In the genomic region with DNA sequence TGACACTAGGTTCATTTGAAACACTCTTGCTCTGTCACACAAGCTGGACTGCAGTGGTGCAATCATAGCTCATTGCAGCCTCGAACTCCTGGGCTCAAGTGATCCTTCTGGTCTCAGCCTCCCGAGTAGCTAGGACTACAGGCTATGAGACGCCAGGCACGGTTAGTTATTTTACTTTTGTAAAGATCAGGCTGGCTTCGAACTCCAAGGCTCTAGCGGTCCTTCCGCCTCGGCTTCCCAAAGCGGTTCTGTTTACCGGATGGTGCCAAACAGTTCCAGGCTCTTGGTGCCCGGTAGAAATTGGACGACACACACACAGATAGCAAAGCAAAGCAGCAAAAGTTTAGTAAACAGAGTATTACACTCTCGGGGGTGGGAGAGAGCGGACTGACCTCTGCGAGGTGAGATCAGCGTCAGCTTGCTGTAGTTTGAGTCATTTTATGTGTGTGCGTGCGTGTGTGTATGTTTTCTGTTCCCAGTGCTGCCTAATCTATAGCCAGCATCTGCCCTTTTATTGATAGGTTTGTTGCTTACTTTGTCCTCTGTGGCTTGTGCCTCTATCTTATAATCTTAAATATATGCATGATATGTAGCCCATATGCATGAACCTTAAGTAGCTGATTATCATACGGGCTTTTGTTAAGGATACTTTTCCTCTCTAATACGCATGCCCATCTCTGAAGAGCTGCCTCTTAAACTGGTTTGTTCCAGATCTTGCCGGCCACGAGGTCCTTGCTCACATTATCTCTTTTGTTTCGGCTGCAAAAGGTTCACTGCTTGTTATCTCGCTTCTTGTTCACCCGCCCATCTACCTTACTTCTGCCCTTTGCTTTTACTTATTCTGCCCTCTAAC, we compare ENCODE assay signal across 1 cellular context.
A peak's percentile ranks its signal among the peaks of the same experiment; 100 is the strongest.
TF ChIP-seq lines count a peak whose summit lies in the region.

No MANE protein-coding gene starts in this region.

TF ChIP-seq in K562, 482 proteins besides CTCF, POLR2A, EP300 and RAD21 (continued from another document and continues in another):
- TF ChIP-seq CXXC5 (CRISPR knock-in tag; IDR thresholded peaks at IDR 0.05) (peak; percentile 80), SAFB2 (IDR thresholded peaks at IDR 0.05; ENCODE audit: borderline replicate concordance, low read depth, low read length, severe bottlenecking) (no peak), CAMTA2 (CRISPR knock-in tag; conservative IDR thresholded peaks at IDR 0.05) (no peak), ZNF76 (CRISPR knock-in tag; IDR thresholded peaks at IDR 0.05; ENCODE audit: borderline replicate concordance) (no peak), PTRF (tag; IDR thresholded peaks at IDR 0.05) (no peak), CBX2 (IDR thresholded peaks at IDR 0.05; ENCODE audit: insufficient read depth, low read length, poor library complexity, severe bottlenecking) (no peak), SMAD1 (IDR thresholded peaks at IDR 0.05; ENCODE audit: low read depth, low read length, partially characterized antibody) (peak; percentile 54), GABPB1 (CRISPR knock-in tag; IDR thresholded peaks at IDR 0.05) (peak; percentile 65), NELFE (IDR thresholded peaks at IDR 0.05; ENCODE audit: insufficient read depth, insufficient read length) (no peak), MECOM (CRISPR knock-in tag; IDR thresholded peaks at IDR 0.05) (peak; percentile 56; the same call in 1 of the 2 replicates), ZNF124 (CRISPR knock-in tag; IDR thresholded peaks at IDR 0.05) (no peak), ZBED1 (IDR thresholded peaks at IDR 0.05) (0 out of 2 replicates have a peak, but pooled peaks have one; percentile 75), STAT5B (CRISPR knock-in tag; IDR thresholded peaks at IDR 0.05) (no peak), CBX5 (IDR thresholded peaks at IDR 0.05; ENCODE audit: borderline replicate concordance, low read depth) (no peak), ATF7 (IDR thresholded peaks at IDR 0.05) (peak; percentile 90), CBFA2T2 (conservative IDR thresholded peaks at IDR 0.05) (peak; percentile 61), FOS (IDR thresholded peaks at IDR 0.05; ENCODE audit: extremely low read depth, insufficient read length) (no peak), TAL1 (IDR thresholded peaks at IDR 0.05) (peak; percentile 66), GABPB2 (CRISPR knock-in tag; conservative IDR thresholded peaks at IDR 0.05) (peak; percentile 86; the same call in 1 of the 2 replicates), CHD4 (IDR thresholded peaks at IDR 0.05; ENCODE audit: insufficient read depth, insufficient replicate concordance, low read depth, low read length, poor library complexity, severe bottlenecking) (no peak), XRCC4 (IDR thresholded peaks at IDR 0.05; ENCODE audit: extremely low read depth, insufficient read depth, insufficient read length) (no peak), OTX1 (CRISPR knock-in tag; IDR thresholded peaks at IDR 0.05) (peak; percentile 97), KDM4B (IDR thresholded peaks at IDR 0.05; ENCODE audit: borderline replicate concordance in 2 of 2, low read depth in 1 of 2) (no peak), COPS2 (conservative IDR thresholded peaks at IDR 0.05) (no peak), LEF1 (IDR thresholded peaks at IDR 0.05) (peak; percentile 95), HOXB6 (CRISPR knock-in tag; IDR thresholded peaks at IDR 0.05; ENCODE audit: borderline replicate concordance) (0 out of 2 replicates have a peak, but pooled peaks have one; percentile 48), JUNB (CRISPR knock-in tag; conservative IDR thresholded peaks at IDR 0.05) (no peak), JUND (IDR thresholded peaks at IDR 0.05; ENCODE audit: borderline replicate concordance, low read depth, low read length) (peak; percentile 83), JUND (tag; IDR thresholded peaks at IDR 0.05; ENCODE audit: borderline replicate concordance, low read depth, low read length) (peak; percentile 90; the same call in 2 of the 3 replicates), ZC3H8 (IDR thresholded peaks at IDR 0.05) (no peak; the same call in 1 of the 2 replicates), RBM17 (IDR thresholded peaks at IDR 0.05; ENCODE audit: borderline replicate concordance, low read depth, low read length) (no peak), ZNF830 (CRISPR knock-in tag; IDR thresholded peaks at IDR 0.05) (no peak), ZNF212 (CRISPR knock-in tag; IDR thresholded peaks at IDR 0.05) (no peak), MAFF (IDR thresholded peaks at IDR 0.05; ENCODE audit: low read length) (no peak)
- TF ChIP-seq, protein P1, sequence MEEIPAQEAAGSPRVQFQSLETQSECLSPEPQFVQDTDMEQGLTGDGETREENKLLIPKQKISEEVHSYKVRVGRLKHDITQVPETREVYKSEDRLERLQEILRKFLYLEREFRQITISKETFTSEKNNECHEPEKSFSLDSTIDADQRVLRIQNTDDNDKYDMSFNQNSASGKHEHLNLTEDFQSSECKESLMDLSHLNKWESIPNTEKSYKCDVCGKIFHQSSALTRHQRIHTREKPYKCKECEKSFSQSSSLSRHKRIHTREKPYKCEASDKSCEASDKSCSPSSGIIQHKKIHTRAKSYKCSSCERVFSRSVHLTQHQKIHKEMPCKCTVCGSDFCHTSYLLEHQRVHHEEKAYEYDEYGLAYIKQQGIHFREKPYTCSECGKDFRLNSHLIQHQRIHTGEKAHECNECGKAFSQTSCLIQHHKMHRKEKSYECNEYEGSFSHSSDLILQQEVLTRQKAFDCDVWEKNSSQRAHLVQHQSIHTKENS (CRISPR knock-in tag; IDR thresholded peaks at IDR 0.05), result no peak
- TF ChIP-seq, protein P2, sequence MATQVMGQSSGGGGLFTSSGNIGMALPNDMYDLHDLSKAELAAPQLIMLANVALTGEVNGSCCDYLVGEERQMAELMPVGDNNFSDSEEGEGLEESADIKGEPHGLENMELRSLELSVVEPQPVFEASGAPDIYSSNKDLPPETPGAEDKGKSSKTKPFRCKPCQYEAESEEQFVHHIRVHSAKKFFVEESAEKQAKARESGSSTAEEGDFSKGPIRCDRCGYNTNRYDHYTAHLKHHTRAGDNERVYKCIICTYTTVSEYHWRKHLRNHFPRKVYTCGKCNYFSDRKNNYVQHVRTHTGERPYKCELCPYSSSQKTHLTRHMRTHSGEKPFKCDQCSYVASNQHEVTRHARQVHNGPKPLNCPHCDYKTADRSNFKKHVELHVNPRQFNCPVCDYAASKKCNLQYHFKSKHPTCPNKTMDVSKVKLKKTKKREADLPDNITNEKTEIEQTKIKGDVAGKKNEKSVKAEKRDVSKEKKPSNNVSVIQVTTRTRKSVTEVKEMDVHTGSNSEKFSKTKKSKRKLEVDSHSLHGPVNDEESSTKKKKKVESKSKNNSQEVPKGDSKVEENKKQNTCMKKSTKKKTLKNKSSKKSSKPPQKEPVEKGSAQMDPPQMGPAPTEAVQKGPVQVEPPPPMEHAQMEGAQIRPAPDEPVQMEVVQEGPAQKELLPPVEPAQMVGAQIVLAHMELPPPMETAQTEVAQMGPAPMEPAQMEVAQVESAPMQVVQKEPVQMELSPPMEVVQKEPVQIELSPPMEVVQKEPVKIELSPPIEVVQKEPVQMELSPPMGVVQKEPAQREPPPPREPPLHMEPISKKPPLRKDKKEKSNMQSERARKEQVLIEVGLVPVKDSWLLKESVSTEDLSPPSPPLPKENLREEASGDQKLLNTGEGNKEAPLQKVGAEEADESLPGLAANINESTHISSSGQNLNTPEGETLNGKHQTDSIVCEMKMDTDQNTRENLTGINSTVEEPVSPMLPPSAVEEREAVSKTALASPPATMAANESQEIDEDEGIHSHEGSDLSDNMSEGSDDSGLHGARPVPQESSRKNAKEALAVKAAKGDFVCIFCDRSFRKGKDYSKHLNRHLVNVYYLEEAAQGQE (CRISPR knock-in tag; IDR thresholded peaks at IDR 0.05; ENCODE audit: low read depth), result peak; percentile 52; the same call in 1 of the 2 replicates
- TF ChIP-seq, protein P3, sequence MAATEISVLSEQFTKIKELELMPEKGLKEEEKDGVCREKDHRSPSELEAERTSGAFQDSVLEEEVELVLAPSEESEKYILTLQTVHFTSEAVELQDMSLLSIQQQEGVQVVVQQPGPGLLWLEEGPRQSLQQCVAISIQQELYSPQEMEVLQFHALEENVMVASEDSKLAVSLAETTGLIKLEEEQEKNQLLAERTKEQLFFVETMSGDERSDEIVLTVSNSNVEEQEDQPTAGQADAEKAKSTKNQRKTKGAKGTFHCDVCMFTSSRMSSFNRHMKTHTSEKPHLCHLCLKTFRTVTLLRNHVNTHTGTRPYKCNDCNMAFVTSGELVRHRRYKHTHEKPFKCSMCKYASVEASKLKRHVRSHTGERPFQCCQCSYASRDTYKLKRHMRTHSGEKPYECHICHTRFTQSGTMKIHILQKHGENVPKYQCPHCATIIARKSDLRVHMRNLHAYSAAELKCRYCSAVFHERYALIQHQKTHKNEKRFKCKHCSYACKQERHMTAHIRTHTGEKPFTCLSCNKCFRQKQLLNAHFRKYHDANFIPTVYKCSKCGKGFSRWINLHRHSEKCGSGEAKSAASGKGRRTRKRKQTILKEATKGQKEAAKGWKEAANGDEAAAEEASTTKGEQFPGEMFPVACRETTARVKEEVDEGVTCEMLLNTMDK (IDR thresholded peaks at IDR 0.05; ENCODE audit: borderline replicate concordance, insufficient read depth, low read depth, low read length, poor library complexity, severe bottlenecking), result no peak
- TF ChIP-seq, protein P4, sequence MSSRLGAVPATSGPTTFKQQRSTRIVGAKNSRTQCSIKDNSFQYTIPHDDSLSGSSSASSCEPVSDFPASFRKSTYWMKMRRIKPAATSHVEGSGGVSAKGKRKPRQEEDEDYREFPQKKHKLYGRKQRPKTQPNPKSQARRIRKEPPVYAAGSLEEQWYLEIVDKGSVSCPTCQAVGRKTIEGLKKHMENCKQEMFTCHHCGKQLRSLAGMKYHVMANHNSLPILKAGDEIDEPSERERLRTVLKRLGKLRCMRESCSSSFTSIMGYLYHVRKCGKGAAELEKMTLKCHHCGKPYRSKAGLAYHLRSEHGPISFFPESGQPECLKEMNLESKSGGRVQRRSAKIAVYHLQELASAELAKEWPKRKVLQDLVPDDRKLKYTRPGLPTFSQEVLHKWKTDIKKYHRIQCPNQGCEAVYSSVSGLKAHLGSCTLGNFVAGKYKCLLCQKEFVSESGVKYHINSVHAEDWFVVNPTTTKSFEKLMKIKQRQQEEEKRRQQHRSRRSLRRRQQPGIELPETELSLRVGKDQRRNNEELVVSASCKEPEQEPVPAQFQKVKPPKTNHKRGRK (tag; IDR thresholded peaks at IDR 0.05), result no peak
- TF ChIP-seq, protein P5, sequence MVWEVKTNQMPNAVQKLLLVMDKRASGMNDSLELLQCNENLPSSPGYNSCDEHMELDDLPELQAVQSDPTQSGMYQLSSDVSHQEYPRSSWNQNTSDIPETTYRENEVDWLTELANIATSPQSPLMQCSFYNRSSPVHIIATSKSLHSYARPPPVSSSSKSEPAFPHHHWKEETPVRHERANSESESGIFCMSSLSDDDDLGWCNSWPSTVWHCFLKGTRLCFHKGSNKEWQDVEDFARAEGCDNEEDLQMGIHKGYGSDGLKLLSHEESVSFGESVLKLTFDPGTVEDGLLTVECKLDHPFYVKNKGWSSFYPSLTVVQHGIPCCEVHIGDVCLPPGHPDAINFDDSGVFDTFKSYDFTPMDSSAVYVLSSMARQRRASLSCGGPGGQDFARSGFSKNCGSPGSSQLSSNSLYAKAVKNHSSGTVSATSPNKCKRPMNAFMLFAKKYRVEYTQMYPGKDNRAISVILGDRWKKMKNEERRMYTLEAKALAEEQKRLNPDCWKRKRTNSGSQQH (CRISPR knock-in tag; IDR thresholded peaks at IDR 0.05), result peak; percentile 94; the same call in 1 of the 2 replicates
- TF ChIP-seq, protein P6, sequence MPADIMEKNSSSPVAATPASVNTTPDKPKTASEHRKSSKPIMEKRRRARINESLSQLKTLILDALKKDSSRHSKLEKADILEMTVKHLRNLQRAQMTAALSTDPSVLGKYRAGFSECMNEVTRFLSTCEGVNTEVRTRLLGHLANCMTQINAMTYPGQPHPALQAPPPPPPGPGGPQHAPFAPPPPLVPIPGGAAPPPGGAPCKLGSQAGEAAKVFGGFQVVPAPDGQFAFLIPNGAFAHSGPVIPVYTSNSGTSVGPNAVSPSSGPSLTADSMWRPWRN (IDR thresholded peaks at IDR 0.05; ENCODE audit: low read depth), result peak; percentile 73
- TF ChIP-seq, protein P7, sequence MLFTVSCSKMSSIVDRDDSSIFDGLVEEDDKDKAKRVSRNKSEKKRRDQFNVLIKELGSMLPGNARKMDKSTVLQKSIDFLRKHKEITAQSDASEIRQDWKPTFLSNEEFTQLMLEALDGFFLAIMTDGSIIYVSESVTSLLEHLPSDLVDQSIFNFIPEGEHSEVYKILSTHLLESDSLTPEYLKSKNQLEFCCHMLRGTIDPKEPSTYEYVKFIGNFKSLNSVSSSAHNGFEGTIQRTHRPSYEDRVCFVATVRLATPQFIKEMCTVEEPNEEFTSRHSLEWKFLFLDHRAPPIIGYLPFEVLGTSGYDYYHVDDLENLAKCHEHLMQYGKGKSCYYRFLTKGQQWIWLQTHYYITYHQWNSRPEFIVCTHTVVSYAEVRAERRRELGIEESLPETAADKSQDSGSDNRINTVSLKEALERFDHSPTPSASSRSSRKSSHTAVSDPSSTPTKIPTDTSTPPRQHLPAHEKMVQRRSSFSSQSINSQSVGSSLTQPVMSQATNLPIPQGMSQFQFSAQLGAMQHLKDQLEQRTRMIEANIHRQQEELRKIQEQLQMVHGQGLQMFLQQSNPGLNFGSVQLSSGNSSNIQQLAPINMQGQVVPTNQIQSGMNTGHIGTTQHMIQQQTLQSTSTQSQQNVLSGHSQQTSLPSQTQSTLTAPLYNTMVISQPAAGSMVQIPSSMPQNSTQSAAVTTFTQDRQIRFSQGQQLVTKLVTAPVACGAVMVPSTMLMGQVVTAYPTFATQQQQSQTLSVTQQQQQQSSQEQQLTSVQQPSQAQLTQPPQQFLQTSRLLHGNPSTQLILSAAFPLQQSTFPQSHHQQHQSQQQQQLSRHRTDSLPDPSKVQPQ (CRISPR knock-in tag; IDR thresholded peaks at IDR 0.05; ENCODE audit: borderline replicate concordance), result no peak
- TF ChIP-seq, protein P8, sequence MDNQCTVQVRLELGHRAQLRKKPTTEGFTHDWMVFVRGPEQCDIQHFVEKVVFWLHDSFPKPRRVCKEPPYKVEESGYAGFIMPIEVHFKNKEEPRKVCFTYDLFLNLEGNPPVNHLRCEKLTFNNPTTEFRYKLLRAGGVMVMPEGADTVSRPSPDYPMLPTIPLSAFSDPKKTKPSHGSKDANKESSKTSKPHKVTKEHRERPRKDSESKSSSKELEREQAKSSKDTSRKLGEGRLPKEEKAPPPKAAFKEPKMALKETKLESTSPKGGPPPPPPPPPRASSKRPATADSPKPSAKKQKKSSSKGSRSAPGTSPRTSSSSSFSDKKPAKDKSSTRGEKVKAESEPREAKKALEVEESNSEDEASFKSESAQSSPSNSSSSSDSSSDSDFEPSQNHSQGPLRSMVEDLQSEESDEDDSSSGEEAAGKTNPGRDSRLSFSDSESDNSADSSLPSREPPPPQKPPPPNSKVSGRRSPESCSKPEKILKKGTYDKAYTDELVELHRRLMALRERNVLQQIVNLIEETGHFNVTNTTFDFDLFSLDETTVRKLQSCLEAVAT (IDR thresholded peaks at IDR 0.05), result peak; percentile 98
- TF ChIP-seq, protein P9, sequence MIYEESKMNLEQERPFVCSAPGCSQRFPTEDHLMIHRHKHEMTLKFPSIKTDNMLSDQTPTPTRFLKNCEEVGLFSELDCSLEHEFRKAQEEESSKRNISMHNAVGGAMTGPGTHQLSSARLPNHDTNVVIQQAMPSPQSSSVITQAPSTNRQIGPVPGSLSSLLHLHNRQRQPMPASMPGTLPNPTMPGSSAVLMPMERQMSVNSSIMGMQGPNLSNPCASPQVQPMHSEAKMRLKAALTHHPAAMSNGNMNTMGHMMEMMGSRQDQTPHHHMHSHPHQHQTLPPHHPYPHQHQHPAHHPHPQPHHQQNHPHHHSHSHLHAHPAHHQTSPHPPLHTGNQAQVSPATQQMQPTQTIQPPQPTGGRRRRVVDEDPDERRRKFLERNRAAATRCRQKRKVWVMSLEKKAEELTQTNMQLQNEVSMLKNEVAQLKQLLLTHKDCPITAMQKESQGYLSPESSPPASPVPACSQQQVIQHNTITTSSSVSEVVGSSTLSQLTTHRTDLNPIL (CRISPR knock-in tag; IDR thresholded peaks at IDR 0.05), result peak; percentile 35; the same call in 1 of the 2 replicates
